Comparison of ENCODE assay signal across 1 cellular context in the genomic region with DNA sequence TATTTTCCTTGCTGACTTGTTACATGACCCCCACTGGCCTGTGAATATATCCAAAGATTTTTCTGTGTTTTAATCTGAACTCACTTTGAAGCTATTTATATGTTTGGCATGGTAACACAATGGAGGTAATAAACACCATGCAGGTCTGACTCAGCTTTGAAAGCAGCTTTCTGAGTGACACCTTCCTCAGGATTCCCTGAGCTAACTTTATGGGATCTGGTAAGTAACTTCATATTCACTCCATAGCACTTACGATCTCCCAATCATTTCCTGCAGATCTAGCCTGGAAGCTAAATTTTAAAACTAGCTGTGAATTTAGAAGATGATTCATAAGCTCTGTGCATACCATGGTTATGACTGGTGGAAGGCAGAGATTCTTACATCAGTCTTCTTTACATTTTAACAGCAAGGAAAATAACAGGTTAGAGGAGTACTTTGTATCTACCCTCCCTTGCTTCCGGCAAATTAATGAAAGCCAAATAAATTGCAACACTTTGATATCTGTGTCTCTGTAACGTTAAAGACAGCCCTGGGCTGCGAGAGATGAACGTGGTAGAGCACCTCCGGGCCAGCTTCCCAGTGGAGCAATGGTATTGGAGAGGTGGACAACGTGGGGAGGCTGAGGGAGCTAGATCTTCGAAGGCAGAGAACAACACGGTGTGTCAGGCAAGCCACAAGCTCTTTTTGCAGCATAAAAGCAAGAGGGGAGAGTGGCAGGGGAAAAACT.
A peak's percentile ranks its signal among the peaks of the same experiment; 100 is the strongest.
TF ChIP-seq lines count a peak whose summit lies in the region.

No MANE protein-coding gene starts in this region.

TF ChIP-seq in HepG2, 621 proteins besides CTCF, POLR2A, EP300 and RAD21 (continued from another document and continues in another):
- TF ChIP-seq, protein P1, sequence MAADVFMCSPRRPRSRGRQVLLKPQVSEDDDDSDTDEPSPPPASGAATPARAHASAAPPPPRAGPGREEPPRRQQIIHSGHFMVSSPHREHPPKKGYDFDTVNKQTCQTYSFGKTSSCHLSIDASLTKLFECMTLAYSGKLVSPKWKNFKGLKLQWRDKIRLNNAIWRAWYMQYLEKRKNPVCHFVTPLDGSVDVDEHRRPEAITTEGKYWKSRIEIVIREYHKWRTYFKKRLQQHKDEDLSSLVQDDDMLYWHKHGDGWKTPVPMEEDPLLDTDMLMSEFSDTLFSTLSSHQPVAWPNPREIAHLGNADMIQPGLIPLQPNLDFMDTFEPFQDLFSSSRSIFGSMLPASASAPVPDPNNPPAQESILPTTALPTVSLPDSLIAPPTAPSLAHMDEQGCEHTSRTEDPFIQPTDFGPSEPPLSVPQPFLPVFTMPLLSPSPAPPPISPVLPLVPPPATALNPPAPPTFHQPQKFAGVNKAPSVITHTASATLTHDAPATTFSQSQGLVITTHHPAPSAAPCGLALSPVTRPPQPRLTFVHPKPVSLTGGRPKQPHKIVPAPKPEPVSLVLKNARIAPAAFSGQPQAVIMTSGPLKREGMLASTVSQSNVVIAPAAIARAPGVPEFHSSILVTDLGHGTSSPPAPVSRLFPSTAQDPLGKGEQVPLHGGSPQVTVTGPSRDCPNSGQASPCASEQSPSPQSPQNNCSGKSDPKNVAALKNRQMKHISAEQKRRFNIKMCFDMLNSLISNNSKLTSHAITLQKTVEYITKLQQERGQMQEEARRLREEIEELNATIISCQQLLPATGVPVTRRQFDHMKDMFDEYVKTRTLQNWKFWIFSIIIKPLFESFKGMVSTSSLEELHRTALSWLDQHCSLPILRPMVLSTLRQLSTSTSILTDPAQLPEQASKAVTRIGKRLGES (CRISPR knock-in tag; IDR thresholded peaks at IDR 0.05; ENCODE audit: borderline replicate concordance), result no peak
- TF ChIP-seq, protein P2, sequence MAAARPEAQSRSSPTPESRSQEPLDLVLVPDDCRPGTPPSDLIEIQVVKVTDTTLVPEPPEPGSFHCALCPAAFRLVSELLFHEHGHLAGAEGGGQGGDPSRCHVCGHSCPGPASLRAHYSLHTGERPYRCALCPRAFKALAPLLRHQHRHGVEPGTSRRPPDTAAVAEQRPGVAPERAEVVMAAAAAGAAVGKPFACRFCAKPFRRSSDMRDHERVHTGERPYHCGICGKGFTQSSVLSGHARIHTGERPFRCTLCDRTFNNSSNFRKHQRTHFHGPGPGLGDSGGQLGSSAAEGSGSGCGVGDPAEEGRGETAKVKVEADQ (CRISPR knock-in tag; IDR thresholded peaks at IDR 0.05; ENCODE audit: borderline replicate concordance), result no peak
- TF ChIP-seq SRSF1 (optimal IDR thresholded peaks at IDR 0.05; ENCODE audit: low read depth, low read length), result no peak
- no peak for TF ChIP-seq JUN (CRISPR knock-in tag; IDR thresholded peaks at IDR 0.05)
- no peak for TF ChIP-seq STAG1 (CRISPR knock-in tag; IDR thresholded peaks at IDR 0.05)
- 0 out of 2 replicates have a peak, but pooled peaks have one; percentile 74 for TF ChIP-seq ZNF430 (CRISPR knock-in tag; IDR thresholded peaks at IDR 0.05)
- no peak for TF ChIP-seq ARNTL (CRISPR knock-in tag; IDR thresholded peaks at IDR 0.05)
- no peak for TF ChIP-seq WIZ (CRISPR knock-in tag; IDR thresholded peaks at IDR 0.05)
- TF ChIP-seq POGZ (CRISPR knock-in tag; IDR thresholded peaks at IDR 0.05), result no peak
- TF ChIP-seq, protein P3, sequence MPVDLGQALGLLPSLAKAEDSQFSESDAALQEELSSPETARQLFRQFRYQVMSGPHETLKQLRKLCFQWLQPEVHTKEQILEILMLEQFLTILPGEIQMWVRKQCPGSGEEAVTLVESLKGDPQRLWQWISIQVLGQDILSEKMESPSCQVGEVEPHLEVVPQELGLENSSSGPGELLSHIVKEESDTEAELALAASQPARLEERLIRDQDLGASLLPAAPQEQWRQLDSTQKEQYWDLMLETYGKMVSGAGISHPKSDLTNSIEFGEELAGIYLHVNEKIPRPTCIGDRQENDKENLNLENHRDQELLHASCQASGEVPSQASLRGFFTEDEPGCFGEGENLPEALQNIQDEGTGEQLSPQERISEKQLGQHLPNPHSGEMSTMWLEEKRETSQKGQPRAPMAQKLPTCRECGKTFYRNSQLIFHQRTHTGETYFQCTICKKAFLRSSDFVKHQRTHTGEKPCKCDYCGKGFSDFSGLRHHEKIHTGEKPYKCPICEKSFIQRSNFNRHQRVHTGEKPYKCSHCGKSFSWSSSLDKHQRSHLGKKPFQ (CRISPR knock-in tag; IDR thresholded peaks at IDR 0.05; ENCODE audit: insufficient replicate concordance), result no peak
- peak; percentile 58; the same call in 1 of the 2 replicates for TF ChIP-seq ZNF670 (CRISPR knock-in tag; IDR thresholded peaks at IDR 0.05; ENCODE audit: borderline replicate concordance)
- peak; percentile 69; the same call in 1 of the 2 replicates for TF ChIP-seq SMAD3 (CRISPR knock-in tag; IDR thresholded peaks at IDR 0.05)
- TF ChIP-seq ZNF354B (CRISPR knock-in tag; IDR thresholded peaks at IDR 0.05), result no peak
- TF ChIP-seq ZKSCAN5 (CRISPR knock-in tag; IDR thresholded peaks at IDR 0.05), result no peak
- no peak for TF ChIP-seq KDM5B (CRISPR knock-in tag; IDR thresholded peaks at IDR 0.05; ENCODE audit: borderline replicate concordance)
- no peak; the same call in 1 of the 2 replicates for TF ChIP-seq SOX13 (IDR thresholded peaks at IDR 0.05)
- peak in 1 of 2 experiments; percentile 63; a peak in 2 of 4 replicates for TF ChIP-seq SOX13 (CRISPR knock-in tag; conservative IDR thresholded peaks at IDR 0.05 in 1 of 2, IDR thresholded peaks at IDR 0.05 in 1 of 2)
- peak; percentile 51 for TF ChIP-seq CREM (IDR thresholded peaks at IDR 0.05)
- no peak for TF ChIP-seq CREM (CRISPR knock-in tag; IDR thresholded peaks at IDR 0.05)
- TF ChIP-seq ZC3H4 (CRISPR knock-in tag; IDR thresholded peaks at IDR 0.05; ENCODE audit: borderline replicate concordance), result no peak
- TF ChIP-seq, protein P4, sequence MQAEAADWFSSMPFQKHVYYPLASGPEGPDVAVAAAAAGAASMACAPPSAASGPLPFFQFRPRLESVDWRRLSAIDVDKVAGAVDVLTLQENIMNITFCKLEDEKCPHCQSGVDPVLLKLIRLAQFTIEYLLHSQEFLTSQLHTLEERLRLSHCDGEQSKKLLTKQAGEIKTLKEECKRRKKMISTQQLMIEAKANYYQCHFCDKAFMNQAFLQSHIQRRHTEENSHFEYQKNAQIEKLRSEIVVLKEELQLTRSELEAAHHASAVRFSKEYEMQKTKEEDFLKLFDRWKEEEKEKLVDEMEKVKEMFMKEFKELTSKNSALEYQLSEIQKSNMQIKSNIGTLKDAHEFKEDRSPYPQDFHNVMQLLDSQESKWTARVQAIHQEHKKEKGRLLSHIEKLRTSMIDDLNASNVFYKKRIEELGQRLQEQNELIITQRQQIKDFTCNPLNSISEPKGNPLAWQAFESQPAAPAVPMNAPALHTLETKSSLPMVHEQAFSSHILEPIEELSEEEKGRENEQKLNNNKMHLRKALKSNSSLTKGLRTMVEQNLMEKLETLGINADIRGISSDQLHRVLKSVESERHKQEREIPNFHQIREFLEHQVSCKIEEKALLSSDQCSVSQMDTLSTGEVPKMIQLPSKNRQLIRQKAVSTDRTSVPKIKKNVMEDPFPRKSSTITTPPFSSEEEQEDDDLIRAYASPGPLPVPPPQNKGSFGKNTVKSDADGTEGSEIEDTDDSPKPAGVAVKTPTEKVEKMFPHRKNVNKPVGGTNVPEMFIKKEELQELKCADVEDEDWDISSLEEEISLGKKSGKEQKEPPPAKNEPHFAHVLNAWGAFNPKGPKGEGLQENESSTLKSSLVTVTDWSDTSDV (CRISPR knock-in tag; IDR thresholded peaks at IDR 0.05), result no peak
- no peak for TF ChIP-seq MAFG (CRISPR knock-in tag; IDR thresholded peaks at IDR 0.05)
- no peak for TF ChIP-seq SSRP1 (CRISPR knock-in tag; IDR thresholded peaks at IDR 0.05)
- TF ChIP-seq, protein P5, sequence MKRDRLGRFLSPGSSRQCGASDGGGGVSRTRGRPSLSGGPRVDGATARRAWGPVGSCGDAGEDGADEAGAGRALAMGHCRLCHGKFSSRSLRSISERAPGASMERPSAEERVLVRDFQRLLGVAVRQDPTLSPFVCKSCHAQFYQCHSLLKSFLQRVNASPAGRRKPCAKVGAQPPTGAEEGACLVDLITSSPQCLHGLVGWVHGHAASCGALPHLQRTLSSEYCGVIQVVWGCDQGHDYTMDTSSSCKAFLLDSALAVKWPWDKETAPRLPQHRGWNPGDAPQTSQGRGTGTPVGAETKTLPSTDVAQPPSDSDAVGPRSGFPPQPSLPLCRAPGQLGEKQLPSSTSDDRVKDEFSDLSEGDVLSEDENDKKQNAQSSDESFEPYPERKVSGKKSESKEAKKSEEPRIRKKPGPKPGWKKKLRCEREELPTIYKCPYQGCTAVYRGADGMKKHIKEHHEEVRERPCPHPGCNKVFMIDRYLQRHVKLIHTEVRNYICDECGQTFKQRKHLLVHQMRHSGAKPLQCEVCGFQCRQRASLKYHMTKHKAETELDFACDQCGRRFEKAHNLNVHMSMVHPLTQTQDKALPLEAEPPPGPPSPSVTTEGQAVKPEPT (CRISPR knock-in tag; IDR thresholded peaks at IDR 0.05; ENCODE audit: low read depth), result 0 out of 2 replicates have a peak, but pooled peaks have one; percentile 22
- TF ChIP-seq, protein P6, sequence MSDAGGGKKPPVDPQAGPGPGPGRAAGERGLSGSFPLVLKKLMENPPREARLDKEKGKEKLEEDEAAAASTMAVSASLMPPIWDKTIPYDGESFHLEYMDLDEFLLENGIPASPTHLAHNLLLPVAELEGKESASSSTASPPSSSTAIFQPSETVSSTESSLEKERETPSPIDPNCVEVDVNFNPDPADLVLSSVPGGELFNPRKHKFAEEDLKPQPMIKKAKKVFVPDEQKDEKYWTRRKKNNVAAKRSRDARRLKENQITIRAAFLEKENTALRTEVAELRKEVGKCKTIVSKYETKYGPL (CRISPR knock-in tag; IDR thresholded peaks at IDR 0.05), result no peak
- TF ChIP-seq ZNF569 (CRISPR knock-in tag; IDR thresholded peaks at IDR 0.05; ENCODE audit: borderline replicate concordance), result no peak
- no peak for TF ChIP-seq ZNF180 (CRISPR knock-in tag; IDR thresholded peaks at IDR 0.05; ENCODE audit: borderline replicate concordance, low read depth)
- TF ChIP-seq HMGA1 (CRISPR knock-in tag; conservative IDR thresholded peaks at IDR 0.05), result no peak
- no peak for TF ChIP-seq ZNF451 (CRISPR knock-in tag; IDR thresholded peaks at IDR 0.05)
- TF ChIP-seq, protein P7, sequence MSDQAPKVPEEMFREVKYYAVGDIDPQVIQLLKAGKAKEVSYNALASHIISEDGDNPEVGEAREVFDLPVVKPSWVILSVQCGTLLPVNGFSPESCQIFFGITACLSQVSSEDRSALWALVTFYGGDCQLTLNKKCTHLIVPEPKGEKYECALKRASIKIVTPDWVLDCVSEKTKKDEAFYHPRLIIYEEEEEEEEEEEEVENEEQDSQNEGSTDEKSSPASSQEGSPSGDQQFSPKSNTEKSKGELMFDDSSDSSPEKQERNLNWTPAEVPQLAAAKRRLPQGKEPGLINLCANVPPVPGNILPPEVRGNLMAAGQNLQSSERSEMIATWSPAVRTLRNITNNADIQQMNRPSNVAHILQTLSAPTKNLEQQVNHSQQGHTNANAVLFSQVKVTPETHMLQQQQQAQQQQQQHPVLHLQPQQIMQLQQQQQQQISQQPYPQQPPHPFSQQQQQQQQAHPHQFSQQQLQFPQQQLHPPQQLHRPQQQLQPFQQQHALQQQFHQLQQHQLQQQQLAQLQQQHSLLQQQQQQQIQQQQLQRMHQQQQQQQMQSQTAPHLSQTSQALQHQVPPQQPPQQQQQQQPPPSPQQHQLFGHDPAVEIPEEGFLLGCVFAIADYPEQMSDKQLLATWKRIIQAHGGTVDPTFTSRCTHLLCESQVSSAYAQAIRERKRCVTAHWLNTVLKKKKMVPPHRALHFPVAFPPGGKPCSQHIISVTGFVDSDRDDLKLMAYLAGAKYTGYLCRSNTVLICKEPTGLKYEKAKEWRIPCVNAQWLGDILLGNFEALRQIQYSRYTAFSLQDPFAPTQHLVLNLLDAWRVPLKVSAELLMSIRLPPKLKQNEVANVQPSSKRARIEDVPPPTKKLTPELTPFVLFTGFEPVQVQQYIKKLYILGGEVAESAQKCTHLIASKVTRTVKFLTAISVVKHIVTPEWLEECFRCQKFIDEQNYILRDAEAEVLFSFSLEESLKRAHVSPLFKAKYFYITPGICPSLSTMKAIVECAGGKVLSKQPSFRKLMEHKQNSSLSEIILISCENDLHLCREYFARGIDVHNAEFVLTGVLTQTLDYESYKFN (CRISPR knock-in tag; conservative IDR thresholded peaks at IDR 0.05), result peak; percentile 79
- TF ChIP-seq ZSCAN21 (CRISPR knock-in tag; IDR thresholded peaks at IDR 0.05; ENCODE audit: borderline replicate concordance), result no peak
- TF ChIP-seq ZNF343 (CRISPR knock-in tag; IDR thresholded peaks at IDR 0.05), result no peak
- TF ChIP-seq, protein P8, sequence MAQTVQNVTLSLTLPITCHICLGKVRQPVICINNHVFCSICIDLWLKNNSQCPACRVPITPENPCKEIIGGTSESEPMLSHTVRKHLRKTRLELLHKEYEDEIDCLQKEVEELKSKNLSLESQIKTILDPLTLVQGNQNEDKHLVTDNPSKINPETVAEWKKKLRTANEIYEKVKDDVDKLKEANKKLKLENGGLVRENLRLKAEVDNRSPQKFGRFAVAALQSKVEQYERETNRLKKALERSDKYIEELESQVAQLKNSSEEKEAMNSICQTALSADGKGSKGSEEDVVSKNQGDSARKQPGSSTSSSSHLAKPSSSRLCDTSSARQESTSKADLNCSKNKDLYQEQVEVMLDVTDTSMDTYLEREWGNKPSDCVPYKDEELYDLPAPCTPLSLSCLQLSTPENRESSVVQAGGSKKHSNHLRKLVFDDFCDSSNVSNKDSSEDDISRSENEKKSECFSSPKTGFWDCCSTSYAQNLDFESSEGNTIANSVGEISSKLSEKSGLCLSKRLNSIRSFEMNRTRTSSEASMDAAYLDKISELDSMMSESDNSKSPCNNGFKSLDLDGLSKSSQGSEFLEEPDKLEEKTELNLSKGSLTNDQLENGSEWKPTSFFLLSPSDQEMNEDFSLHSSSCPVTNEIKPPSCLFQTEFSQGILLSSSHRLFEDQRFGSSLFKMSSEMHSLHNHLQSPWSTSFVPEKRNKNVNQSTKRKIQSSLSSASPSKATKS (CRISPR knock-in tag; IDR thresholded peaks at IDR 0.05), result no peak
- no peak for TF ChIP-seq ZFP36 (IDR thresholded peaks at IDR 0.05; ENCODE audit: borderline replicate concordance, low read depth, low read length, partially characterized antibody)
- no peak for TF ChIP-seq ZNF333 (CRISPR knock-in tag; IDR thresholded peaks at IDR 0.05; ENCODE audit: borderline replicate concordance)
- no peak for TF ChIP-seq CBX1 (IDR thresholded peaks at IDR 0.05; ENCODE audit: low read depth)
- no peak for TF ChIP-seq ELF4 (CRISPR knock-in tag; IDR thresholded peaks at IDR 0.05; ENCODE audit: borderline replicate concordance)
- no peak for TF ChIP-seq SNAI1 (CRISPR knock-in tag; IDR thresholded peaks at IDR 0.05; ENCODE audit: borderline replicate concordance)
- TF ChIP-seq, protein P9, sequence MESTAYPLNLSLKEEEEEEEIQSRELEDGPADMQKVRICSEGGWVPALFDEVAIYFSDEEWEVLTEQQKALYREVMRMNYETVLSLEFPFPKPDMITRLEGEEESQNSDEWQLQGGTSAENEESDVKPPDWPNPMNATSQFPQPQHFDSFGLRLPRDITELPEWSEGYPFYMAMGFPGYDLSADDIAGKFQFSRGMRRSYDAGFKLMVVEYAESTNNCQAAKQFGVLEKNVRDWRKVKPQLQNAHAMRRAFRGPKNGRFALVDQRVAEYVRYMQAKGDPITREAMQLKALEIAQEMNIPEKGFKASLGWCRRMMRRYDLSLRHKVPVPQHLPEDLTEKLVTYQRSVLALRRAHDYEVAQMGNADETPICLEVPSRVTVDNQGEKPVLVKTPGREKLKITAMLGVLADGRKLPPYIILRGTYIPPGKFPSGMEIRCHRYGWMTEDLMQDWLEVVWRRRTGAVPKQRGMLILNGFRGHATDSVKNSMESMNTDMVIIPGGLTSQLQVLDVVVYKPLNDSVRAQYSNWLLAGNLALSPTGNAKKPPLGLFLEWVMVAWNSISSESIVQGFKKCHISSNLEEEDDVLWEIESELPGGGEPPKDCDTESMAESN (CRISPR knock-in tag; conservative IDR thresholded peaks at IDR 0.05), result no peak
- no peak for TF ChIP-seq ZNF160 (CRISPR knock-in tag; IDR thresholded peaks at IDR 0.05)
- TF ChIP-seq CHD4 (IDR thresholded peaks at IDR 0.05; ENCODE audit: borderline replicate concordance, low read length), result no peak
- TF ChIP-seq RXRB (CRISPR knock-in tag; IDR thresholded peaks at IDR 0.05; ENCODE audit: borderline replicate concordance), result peak; percentile 79
